ENCODE assay signal across 8 cellular contexts in the genomic region with DNA sequence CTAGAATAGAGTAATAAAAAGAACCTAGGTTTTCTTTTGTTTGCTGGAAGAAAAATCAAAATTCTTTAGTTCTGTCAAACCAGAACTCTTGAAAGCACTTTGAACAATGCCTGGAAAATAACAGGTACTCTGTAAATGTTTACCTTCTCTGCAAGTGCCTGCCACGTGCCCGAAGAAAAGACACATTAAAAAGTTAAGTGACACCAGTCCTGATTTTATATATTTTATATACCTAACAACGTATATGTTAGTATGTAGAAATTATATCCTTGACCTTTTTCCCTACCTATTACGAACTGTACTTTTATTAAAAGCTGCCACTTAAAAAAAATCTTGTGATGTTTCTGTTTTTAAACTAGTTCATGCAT. TPM values are rescaled to one million over a fixed set of nuclear protein-coding genes. Genes with fewer than 3 reads are reported as not detected.
DNase-seq lines count a peak whose midpoint lies in the region; ATAC-seq and TF ChIP-seq lines count a peak whose summit lies in the region.

No MANE protein-coding gene starts in this region.

- ATAC-seq in stimulated activated memory B cell treated with anti-CD40 and anti-IgM and Interleukin-4, amounts not matched to agents 10 μg/mL and 1 μg/mL and 100 μg/mL, for 72 hours, result no peak

- peaks cover 31% of the 10 kb centered on the region for H3K4me1 Mint-ChIP-seq in stimulated activated memory B cell treated with anti-CD40 and anti-IgM and Interleukin-4, amounts not matched to agents 10 μg/mL and 1 μg/mL and 100 μg/mL, for 72 hours

- no peaks in the 10 kb centered on the region for H3K9me3 Mint-ChIP-seq in stimulated activated memory B cell treated with anti-CD40 and anti-IgM and Interleukin-4, amounts not matched to agents 10 μg/mL and 1 μg/mL and 100 μg/mL, for 72 hours

- H3K79me2 ChIP-seq in hepatocyte, result peaks cover 60% of the 10 kb centered on the region

- H3K27me3 Mint-ChIP-seq in stimulated activated memory B cell treated with anti-CD40 and anti-IgM and Interleukin-4, amounts not matched to agents 10 μg/mL and 1 μg/mL and 100 μg/mL, for 72 hours, result no peaks in the 10 kb centered on the region

- peak overlapping the region; percentile 42 for H3K4me3 ChIP-seq in hepatocyte

- TF ChIP-seq CTCF in VCaP (conservative IDR thresholded peaks at IDR 0.05), result no peak
- TF ChIP-seq CTCF in hepatocyte (IDR thresholded peaks at IDR 0.05; ENCODE audit: poor library complexity), result no peak

- peaks cover 7% of the 10 kb centered on the region for H3K4me1 ChIP-seq in hepatocyte (ENCODE audit: insufficient read depth)

- peak overlapping the region; percentile 64 for H2AFZ ChIP-seq in hepatocyte

- DNase-seq in NCI-H82 (lab: John Stamatoyannopoulos, UW) (peak; percentile 18), NCI-H82 treated with DMSO at 0.1 percent for 48 hours (lab: John Stamatoyannopoulos, UW; ENCODE audit: unreplicated experiment) (no peak), hepatocyte (ENCODE audit: low spot score) (no peak), hippocampal formation (lab: John Stamatoyannopoulos, UW) (no peak), ecto neural progenitor cell (ENCODE audit: low spot score) (no peak), globus pallidus (ENCODE audit: low spot score) (no peak)

- H3K27ac Mint-ChIP-seq in stimulated activated memory B cell treated with anti-CD40 and anti-IgM and Interleukin-4, amounts not matched to agents 10 μg/mL and 1 μg/mL and 100 μg/mL, for 72 hours, result peak overlapping the region; percentile 99

- H3K9me3 ChIP-seq in hepatocyte (ENCODE audit: low read depth), result no peaks in the 10 kb centered on the region

- 15% methylated on average over 4 of the region's 4 CpGs for WGBS in hepatocyte (ENCODE audit: low lambda C conversion rate, missing lambda C conversion rate)

- no peaks in the 10 kb centered on the region for H3K36me3 ChIP-seq in hepatocyte (replicated peaks; ENCODE audit: insufficient read depth, low read depth)

- H3K4me2 ChIP-seq in hepatocyte, result peak overlapping the region; percentile 81

- peak overlapping the region; percentile 98 for H3K4me3 Mint-ChIP-seq in stimulated activated memory B cell treated with anti-CD40 and anti-IgM and Interleukin-4, amounts not matched to agents 10 μg/mL and 1 μg/mL and 100 μg/mL, for 72 hours

- H3K27me3 ChIP-seq in hepatocyte, result no peaks in the 10 kb centered on the region

- peak overlapping the region; percentile 96 for H3K27ac ChIP-seq in VCaP
- peak overlapping the region; percentile 88 for H3K27ac ChIP-seq in hepatocyte

- peaks cover 26% of the 10 kb centered on the region for H4K20me1 ChIP-seq in hepatocyte (ENCODE audit: insufficient read depth, poor library complexity, severe bottlenecking)

- no peaks in the 10 kb centered on the region for H3K9me2 ChIP-seq in hepatocyte (replicated peaks; ENCODE audit: insufficient read depth)

- peaks cover 19% of the 10 kb centered on the region for H3K36me3 Mint-ChIP-seq in stimulated activated memory B cell treated with anti-CD40 and anti-IgM and Interleukin-4, amounts not matched to agents 10 μg/mL and 1 μg/mL and 100 μg/mL, for 72 hours

RNA-seq across cellular contexts. Expression of gene THAP2, which starts 1.0 kb away (rescaled TPM):
- 6.1 and 7.0 TPM in 2 replicates for total RNA-seq in hepatocyte
- 6.1 and 6.9 TPM in 2 replicates for polyA plus RNA-seq in hepatocyte

RNA-seq across cellular contexts. Expression of gene ZFC3H1, which starts 1.4 kb away (rescaled TPM):
- 46.4 and 48.6 TPM in 2 replicates for total RNA-seq in hepatocyte
- 28.0 and 45.5 TPM in 2 replicates for polyA plus RNA-seq in hepatocyte

RNA-seq across cellular contexts. Expression of gene TMEM19, which starts 20.8 kb away (rescaled TPM):
- total RNA-seq in hepatocyte, result 24.8 and 28.2 TPM in 2 replicates
- polyA plus RNA-seq in hepatocyte, result 19.4 and 24.1 TPM in 2 replicates
